8 cellular contexts compared by ENCODE assay signal in genomic region chr4:183905593-183906485, GRCh38. TPM values are rescaled to one million over a fixed set of nuclear protein-coding genes. Genes with fewer than 3 reads are reported as not detected.
DNase-seq lines count a peak whose midpoint lies in the region; ATAC-seq and TF ChIP-seq lines count a peak whose summit lies in the region.

No MANE protein-coding gene starts in this region.

- TF ChIP-seq POLR2A in esophagus squamous epithelium (IDR thresholded peaks at IDR 0.05): no peak
- TF ChIP-seq POLR2A in upper lobe of left lung (IDR thresholded peaks at IDR 0.05): no peak

- H3K9me3 ChIP-seq in GM23248 (ENCODE audit: low read depth) (no peaks in the 10 kb centered on the region), esophagus squamous epithelium (no peaks in the 10 kb centered on the region), upper lobe of left lung (no peaks in the 10 kb centered on the region)

- H2AFZ ChIP-seq in GM23248: peak overlapping the region; percentile 44

- in situ Hi-C loops in GM23248 (cut with MboI): no loop called here

- no peak for TF ChIP-seq EP300 in upper lobe of left lung (IDR thresholded peaks at IDR 0.05)

- H3K27ac ChIP-seq in GM23248 (no peak overlapping the region), esophagus squamous epithelium (peak overlapping the region; percentile 59 to 82 (median 73)), upper lobe of left lung (peak overlapping the region; percentile 35 to 78 (median 48))

- H3K4me2 ChIP-seq in GM23248 (ENCODE audit: unreplicated experiment): peak overlapping the region; percentile 62

- H3K4me3 ChIP-seq in GM23248 (peak overlapping the region; percentile 61), esophagus squamous epithelium (peak overlapping the region; percentile 37 to 75 (median 63)), upper lobe of left lung (peak overlapping the region; percentile 60 to 70 (median 63))

- WGBS in GM23248 (ENCODE audit: low coverage in 1 of 2, low lambda C conversion rate in 2 of 2, missing lambda C conversion rate in 2 of 2), 2 experiments: 1 to 2% methylated on average over 50 to 81 of the region's 93 CpGs
- 0% methylated on average over 1 to 2 of the region's 93 CpGs for WGBS in esophagus squamous epithelium, 2 donors
- WGBS in upper lobe of left lung, 2 donors: 0 to 1% methylated on average over 13 to 37 of the region's 93 CpGs

- no peak overlapping the region for H3K9ac ChIP-seq in GM23248

- H3K9me2 ChIP-seq in GM23248 (ENCODE audit: insufficient read depth): no peaks in the 10 kb centered on the region

- H3K79me2 ChIP-seq in GM23248 (ENCODE audit: insufficient read depth): no peaks in the 10 kb centered on the region

- no peaks in the 10 kb centered on the region for H3F3A ChIP-seq in GM23248 (ENCODE audit: insufficient read depth)

- H3K4me1 ChIP-seq in GM23248 (ENCODE audit: insufficient read depth): 0 out of 2 replicates have a peak, but pooled peaks cover 4% of the 10 kb centered on the region
- peaks cover 7 to 39% (median 12%) of the 10 kb centered on the region in 3 donors for H3K4me1 ChIP-seq in esophagus squamous epithelium
- peaks cover 13 to 30% (median 24%) of the 10 kb centered on the region in 4 donors for H3K4me1 ChIP-seq in upper lobe of left lung

- no peaks in the 10 kb centered on the region for H4K20me1 ChIP-seq in GM23248 (ENCODE audit: insufficient read depth)

- ATAC-seq in upper lobe of left lung (ENCODE audit: low FRiP score in 2 of 2): peak; percentile 52 to 75

- DNase-seq in 8988T (peak; percentile 81), GM23248 (peak; percentile 32), SW480 (ENCODE audit: low spot score) (peak; percentile 40), esophagus squamous epithelium (lab: John Stamatoyannopoulos, UW) (no peak), mucosa of gallbladder (ENCODE audit: low spot score) (peak; percentile 14), upper lobe of left lung (peak; percentile 39 to 89), NCI-H128 (lab: John Stamatoyannopoulos, UW; ENCODE audit: unreplicated experiment) (no peak), NCI-H774 (lab: John Stamatoyannopoulos, UW) (no peak)

- peaks cover 39% of the 10 kb centered on the region for H3K27me3 ChIP-seq in GM23248 (replicated peaks; ENCODE audit: insufficient read depth)
- peaks cover 0 to 26% (median 0%) of the 10 kb centered on the region in 4 donors for H3K27me3 ChIP-seq in esophagus squamous epithelium
- peaks cover 0 to 9% (median 3%) of the 10 kb centered on the region in 4 donors for H3K27me3 ChIP-seq in upper lobe of left lung

- H3K36me3 ChIP-seq in GM23248 (ENCODE audit: low read depth): no peaks in the 10 kb centered on the region
- no peaks in the 10 kb centered on the region for H3K36me3 ChIP-seq in esophagus squamous epithelium
- H3K36me3 ChIP-seq in upper lobe of left lung: no peaks in the 10 kb centered on the region

- intact Hi-C loops in esophagus squamous epithelium (cut with DNase I): no loop called here

- no peak for TF ChIP-seq CTCF in esophagus squamous epithelium (IDR thresholded peaks at IDR 0.05)
- TF ChIP-seq CTCF in upper lobe of left lung (IDR thresholded peaks at IDR 0.05): no peak

RNA-seq across cellular contexts. Expression of gene STOX2, which starts 0.7 kb away (rescaled TPM):
- not detected in 2 replicates for total RNA-seq in GM23248 (2014; rRNA removed; shearing (Covaris generic))
- not detected in 2 replicates for polyA plus RNA-seq in GM23248 (2016; fragmentation: Nextera tagmentation; extraction: Ambion mirVana)
- total RNA-seq in esophagus squamous epithelium: 10 to 100 TPM; 21.6 to 23.7 (median 22.8) TPM
- total RNA-seq in mucosa of gallbladder: 6.6 TPM
- 10 to 100 TPM; 10.1 to 49.2 (median 24.1) TPM for total RNA-seq in upper lobe of left lung

Comparison
In these comparisons a context has a peak if more than half of its experiments do, and no peak if none do; other contexts are left out.
1. DNase-seq: peak in 8988T (single experiment), GM23248 (single experiment), SW480 (single experiment), mucosa of gallbladder (single experiment) and upper lobe of left lung (2 of 2); none in esophagus squamous epithelium (single experiment), NCI-H128 (single experiment) and NCI-H774 (single experiment).
2. Peak in every context shown above with its lines, with median percentiles within 50 percentile points of each other: H3K4me3 ChIP-seq.